In the genomic region with DNA sequence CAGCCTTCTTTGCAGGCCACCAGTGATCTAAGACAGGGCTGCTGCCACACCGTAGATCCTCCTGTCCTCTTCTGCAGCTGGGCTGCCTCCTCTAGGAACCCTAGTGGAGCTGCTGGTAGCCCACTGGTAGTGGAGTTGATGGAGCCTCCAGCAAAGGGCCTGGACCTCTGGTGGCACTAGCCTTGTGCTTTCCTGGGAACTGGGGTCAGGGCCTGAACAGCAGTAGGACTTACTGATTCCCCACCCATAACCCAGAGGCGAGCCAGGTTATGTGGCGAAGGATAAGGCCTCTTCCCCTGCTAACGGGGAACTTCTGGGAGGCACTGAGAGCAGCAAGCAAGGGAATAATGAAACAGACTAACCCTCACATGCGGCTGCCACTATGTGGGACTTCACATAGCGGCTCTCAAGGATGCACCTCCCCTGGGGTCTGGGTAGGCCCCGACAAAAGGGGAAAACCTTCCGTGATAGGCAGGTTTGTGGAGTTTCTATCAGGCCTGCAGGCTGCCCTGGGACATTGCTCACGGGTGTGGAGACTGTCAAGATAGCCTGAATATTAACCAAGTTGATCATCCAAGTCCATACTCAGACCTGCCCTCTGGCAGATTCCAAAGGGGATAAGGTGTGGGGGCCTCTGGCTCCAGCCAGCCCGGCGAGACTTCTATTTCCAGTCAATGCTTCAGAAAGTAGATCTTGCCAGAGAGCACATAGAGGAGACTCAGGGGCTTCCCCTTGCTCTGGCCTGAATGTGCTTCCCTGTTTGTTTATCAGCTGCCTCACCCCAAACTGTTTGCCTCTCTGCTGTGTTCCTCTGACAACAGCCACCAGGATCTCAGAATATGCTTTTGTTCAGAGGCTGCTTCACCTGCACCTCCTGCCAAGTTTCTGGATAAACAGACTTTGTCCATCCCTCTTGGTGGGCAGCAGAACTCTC, we compare ENCODE assay signal across 1 cellular context.
TF ChIP-seq lines count a peak whose summit lies in the region.

No MANE protein-coding gene starts in this region.

TF ChIP-seq in GM23338, 12 proteins besides CTCF, POLR2A, EP300 and RAD21:
- TF ChIP-seq CREB1 (CRISPR knock-in tag; IDR thresholded peaks at IDR 0.05; ENCODE audit: low read depth) = no peak
- TF ChIP-seq EZH2 (IDR thresholded peaks at IDR 0.05; ENCODE audit: low read depth, unreplicated experiment) = no peak
- TF ChIP-seq, protein P1, sequence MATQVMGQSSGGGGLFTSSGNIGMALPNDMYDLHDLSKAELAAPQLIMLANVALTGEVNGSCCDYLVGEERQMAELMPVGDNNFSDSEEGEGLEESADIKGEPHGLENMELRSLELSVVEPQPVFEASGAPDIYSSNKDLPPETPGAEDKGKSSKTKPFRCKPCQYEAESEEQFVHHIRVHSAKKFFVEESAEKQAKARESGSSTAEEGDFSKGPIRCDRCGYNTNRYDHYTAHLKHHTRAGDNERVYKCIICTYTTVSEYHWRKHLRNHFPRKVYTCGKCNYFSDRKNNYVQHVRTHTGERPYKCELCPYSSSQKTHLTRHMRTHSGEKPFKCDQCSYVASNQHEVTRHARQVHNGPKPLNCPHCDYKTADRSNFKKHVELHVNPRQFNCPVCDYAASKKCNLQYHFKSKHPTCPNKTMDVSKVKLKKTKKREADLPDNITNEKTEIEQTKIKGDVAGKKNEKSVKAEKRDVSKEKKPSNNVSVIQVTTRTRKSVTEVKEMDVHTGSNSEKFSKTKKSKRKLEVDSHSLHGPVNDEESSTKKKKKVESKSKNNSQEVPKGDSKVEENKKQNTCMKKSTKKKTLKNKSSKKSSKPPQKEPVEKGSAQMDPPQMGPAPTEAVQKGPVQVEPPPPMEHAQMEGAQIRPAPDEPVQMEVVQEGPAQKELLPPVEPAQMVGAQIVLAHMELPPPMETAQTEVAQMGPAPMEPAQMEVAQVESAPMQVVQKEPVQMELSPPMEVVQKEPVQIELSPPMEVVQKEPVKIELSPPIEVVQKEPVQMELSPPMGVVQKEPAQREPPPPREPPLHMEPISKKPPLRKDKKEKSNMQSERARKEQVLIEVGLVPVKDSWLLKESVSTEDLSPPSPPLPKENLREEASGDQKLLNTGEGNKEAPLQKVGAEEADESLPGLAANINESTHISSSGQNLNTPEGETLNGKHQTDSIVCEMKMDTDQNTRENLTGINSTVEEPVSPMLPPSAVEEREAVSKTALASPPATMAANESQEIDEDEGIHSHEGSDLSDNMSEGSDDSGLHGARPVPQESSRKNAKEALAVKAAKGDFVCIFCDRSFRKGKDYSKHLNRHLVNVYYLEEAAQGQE (IDR thresholded peaks at IDR 0.05; ENCODE audit: unreplicated experiment) = no peak
- TF ChIP-seq EZH2phosphoT487 (IDR thresholded peaks at IDR 0.05; ENCODE audit: unreplicated experiment) = no peak
- TF ChIP-seq ZNF331 (CRISPR knock-in tag; IDR thresholded peaks at IDR 0.05; ENCODE audit: low read depth) = no peak
- TF ChIP-seq ZNF114 (CRISPR knock-in tag; IDR thresholded peaks at IDR 0.05) = no peak
- TF ChIP-seq, protein P2, sequence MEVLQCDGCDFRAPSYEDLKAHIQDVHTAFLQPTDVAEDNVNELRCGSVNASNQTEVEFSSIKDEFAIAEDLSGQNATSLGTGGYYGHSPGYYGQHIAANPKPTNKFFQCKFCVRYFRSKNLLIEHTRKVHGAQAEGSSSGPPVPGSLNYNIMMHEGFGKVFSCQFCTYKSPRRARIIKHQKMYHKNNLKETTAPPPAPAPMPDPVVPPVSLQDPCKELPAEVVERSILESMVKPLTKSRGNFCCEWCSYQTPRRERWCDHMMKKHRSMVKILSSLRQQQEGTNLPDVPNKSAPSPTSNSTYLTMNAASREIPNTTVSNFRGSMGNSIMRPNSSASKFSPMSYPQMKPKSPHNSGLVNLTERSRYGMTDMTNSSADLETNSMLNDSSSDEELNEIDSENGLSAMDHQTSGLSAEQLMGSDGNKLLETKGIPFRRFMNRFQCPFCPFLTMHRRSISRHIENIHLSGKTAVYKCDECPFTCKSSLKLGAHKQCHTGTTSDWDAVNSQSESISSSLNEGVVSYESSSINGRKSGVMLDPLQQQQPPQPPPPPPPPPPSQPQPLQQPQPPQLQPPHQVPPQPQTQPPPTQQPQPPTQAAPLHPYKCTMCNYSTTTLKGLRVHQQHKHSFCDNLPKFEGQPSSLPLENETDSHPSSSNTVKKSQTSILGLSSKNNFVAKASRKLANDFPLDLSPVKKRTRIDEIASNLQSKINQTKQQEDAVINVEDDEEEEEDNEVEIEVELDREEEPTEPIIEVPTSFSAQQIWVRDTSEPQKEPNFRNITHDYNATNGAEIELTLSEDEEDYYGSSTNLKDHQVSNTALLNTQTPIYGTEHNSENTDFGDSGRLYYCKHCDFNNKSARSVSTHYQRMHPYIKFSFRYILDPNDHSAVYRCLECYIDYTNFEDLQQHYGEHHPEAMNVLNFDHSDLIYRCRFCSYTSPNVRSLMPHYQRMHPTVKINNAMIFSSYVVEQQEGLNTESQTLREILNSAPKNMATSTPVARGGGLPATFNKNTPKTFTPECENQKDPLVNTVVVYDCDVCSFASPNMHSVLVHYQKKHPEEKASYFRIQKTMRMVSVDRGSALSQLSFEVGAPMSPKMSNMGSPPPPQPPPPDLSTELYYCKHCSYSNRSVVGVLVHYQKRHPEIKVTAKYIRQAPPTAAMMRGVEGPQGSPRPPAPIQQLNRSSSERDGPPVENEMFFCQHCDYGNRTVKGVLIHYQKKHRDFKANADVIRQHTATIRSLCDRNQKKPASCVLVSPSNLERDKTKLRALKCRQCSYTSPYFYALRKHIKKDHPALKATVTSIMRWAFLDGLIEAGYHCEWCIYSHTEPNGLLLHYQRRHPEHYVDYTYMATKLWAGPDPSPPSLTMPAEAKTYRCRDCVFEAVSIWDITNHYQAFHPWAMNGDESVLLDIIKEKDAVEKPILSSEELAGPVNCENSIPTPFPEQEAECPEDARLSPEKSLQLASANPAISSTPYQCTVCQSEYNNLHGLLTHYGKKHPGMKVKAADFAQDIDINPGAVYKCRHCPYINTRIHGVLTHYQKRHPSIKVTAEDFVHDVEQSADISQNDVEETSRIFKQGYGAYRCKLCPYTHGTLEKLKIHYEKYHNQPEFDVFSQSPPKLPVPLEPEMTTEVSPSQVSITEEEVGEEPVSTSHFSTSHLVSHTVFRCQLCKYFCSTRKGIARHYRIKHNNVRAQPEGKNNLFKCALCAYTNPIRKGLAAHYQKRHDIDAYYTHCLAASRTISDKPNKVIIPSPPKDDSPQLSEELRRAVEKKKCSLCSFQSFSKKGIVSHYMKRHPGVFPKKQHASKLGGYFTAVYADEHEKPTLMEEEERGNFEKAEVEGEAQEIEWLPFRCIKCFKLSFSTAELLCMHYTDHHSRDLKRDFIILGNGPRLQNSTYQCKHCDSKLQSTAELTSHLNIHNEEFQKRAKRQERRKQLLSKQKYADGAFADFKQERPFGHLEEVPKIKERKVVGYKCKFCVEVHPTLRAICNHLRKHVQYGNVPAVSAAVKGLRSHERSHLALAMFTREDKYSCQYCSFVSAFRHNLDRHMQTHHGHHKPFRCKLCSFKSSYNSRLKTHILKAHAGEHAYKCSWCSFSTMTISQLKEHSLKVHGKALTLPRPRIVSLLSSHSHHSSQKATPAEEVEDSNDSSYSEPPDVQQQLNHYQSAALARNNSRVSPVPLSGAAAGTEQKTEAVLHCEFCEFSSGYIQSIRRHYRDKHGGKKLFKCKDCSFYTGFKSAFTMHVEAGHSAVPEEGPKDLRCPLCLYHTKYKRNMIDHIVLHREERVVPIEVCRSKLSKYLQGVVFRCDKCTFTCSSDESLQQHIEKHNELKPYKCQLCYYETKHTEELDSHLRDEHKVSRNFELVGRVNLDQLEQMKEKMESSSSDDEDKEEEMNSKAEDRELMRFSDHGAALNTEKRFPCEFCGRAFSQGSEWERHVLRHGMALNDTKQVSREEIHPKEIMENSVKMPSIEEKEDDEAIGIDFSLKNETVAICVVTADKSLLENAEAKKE (CRISPR knock-in tag; IDR thresholded peaks at IDR 0.05) = no peak
- no peak for TF ChIP-seq POLR2AphosphoS5 (IDR thresholded peaks at IDR 0.05; ENCODE audit: low read depth)
- no peak for TF ChIP-seq ETS1 (IDR thresholded peaks at IDR 0.05)
- no peak for TF ChIP-seq JUNB (IDR thresholded peaks at IDR 0.05; ENCODE audit: unreplicated experiment)
- no peak for TF ChIP-seq STAT1 (IDR thresholded peaks at IDR 0.05; ENCODE audit: unreplicated experiment)
- TF ChIP-seq NANOG (IDR thresholded peaks at IDR 0.05; ENCODE audit: borderline replicate concordance) = no peak
